In the genomic region with DNA sequence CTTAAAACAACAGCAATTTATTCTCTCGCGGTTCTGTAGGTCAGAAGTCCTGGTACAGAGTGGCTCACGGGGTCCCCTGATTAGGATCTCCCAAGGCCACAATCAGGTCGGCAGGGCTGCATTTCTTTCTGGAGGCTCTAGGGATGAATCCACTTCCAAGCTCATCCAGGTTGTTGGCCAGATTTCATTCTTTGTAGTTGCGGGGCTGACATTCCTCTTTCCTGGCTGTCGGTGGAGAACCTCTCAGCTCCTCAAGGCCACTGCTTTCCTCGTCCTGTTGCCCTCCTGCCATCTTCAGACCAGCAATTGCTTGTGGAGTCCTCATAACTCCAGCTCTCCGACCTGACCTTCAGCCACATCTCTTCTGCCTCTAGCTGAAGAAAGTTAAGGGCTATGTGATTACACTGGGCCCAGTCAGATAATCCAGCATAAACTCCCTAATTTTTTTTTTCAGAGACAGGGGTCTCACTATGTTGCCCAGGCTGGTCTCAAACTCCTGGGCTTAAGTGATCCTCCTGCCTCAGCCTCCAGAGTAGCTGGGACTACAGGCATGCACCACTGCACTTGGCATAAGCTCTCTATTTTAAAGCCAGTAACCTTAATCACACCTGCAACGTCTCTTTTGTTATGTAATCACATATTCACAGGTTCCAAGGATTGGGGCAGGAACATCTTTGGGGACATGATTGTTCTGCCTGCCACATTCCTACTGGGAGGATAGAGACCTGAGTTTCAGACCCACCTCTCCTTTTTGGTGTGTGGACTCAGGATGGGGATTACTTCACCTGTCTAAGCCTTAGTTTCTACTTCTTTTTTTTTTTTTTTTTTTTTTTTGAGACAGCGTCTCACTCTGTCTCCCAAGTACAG, we compare ENCODE assay signal across 35 cellular contexts. TPM values are rescaled to one million over a fixed set of nuclear protein-coding genes. Genes with fewer than 3 reads are reported as not detected.
"Had no signal": no experiment of that assay in that cellular context is flagged by ENCODE, and none has a peak within 500 bp of the region (broad histone marks: within the 10 kb centered on the region; RNA-seq: fewer than 3 reads in every experiment).

No MANE protein-coding gene starts in this region.

- H3K9ac ChIP-seq: SK-N-SH had no signal

- H3K27me3 ChIP-seq: brain microvascular endothelial cell, MG63, Peyer's patch, SJSA1 had no signal

- H3K9me2 ChIP-seq: SK-N-SH had no signal

- H3K4me3 Mint-ChIP-seq: activated CD4-positive, alpha-beta memory T cell treated with anti-CD3 and anti-CD28 coated beads for 36 hours; activated CD4-positive, alpha-beta T cell treated with anti-CD3 and anti-CD28 coated beads for 36 hours; activated CD4-positive, alpha-beta T cell treated with anti-CD3 and anti-CD28 coated beads, Interleukin-2, amount 10 ng/mL, durations not matched to agents 7 days and 5 days; activated naive CD8-positive, alpha-beta T cell treated with anti-CD3 and anti-CD28 coated beads for 36 hours; activated T-helper 17 cell treated with anti-CD3 and anti-CD28 coated beads, Interleukin-2, amount 50 U/mL, for 72 hours; T-helper 1 cell treated with Interleukin-12 subunit alpha and Interleukin-12 subunit beta and Interleukin-4 antibody, amounts not matched to agents 30 μg/mL and 1 μg/mL, for 36 hours; T-helper 2 cell treated with Interferon-gamma antibody and Interleukin-4, amounts not matched to agents 5 μg/mL and 100 μg/mL, for 36 hours had no signal

- FAIRE-seq: TTC549 had no signal

- H3K4me3 ChIP-seq: MG63, Peyer's patch, SJSA1 had no signal

- H3K4me1 ChIP-seq: Peyer's patch had no signal

- H3K9me3 Mint-ChIP-seq: activated CD4-positive, alpha-beta memory T cell treated with anti-CD3 and anti-CD28 coated beads for 36 hours; activated CD4-positive, alpha-beta T cell treated with anti-CD3 and anti-CD28 coated beads, Interleukin-2, amount 10 ng/mL, durations not matched to agents 7 days and 5 days; activated naive CD8-positive, alpha-beta T cell treated with anti-CD3 and anti-CD28 coated beads for 36 hours; activated T-helper 17 cell treated with anti-CD3 and anti-CD28 coated beads, Interleukin-2, amount 50 U/mL, for 72 hours; T-helper 1 cell treated with Interleukin-12 subunit alpha and Interleukin-12 subunit beta and Interleukin-4 antibody, amounts not matched to agents 30 μg/mL and 1 μg/mL, for 36 hours; T-helper 2 cell treated with Interferon-gamma antibody and Interleukin-4, amounts not matched to agents 5 μg/mL and 100 μg/mL, for 36 hours had no signal

- H3K36me3 ChIP-seq: brain microvascular endothelial cell, MG63, Peyer's patch, SJSA1 had no signal

- ATAC-seq: activated CD4-positive, alpha-beta T cell treated with anti-CD3 and anti-CD28 coated beads for 36 hours; activated CD4-positive, CD25-positive, alpha-beta regulatory T cell treated with anti-CD3 and anti-CD28 coated beads, Interleukin-2, amount 50 U/mL, for 24 hours; activated T-helper 17 cell treated with anti-CD3 and anti-CD28 coated beads, Interleukin-2, amount 50 U/mL, for 72 hours; PC-3 had no signal

- H3K36me3 Mint-ChIP-seq: activated CD4-positive, alpha-beta memory T cell treated with anti-CD3 and anti-CD28 coated beads for 36 hours; activated naive CD8-positive, alpha-beta T cell treated with anti-CD3 and anti-CD28 coated beads for 36 hours had no signal

- DNase-seq: activated CD4-positive, alpha-beta memory T cell treated with anti-CD3 and anti-CD28 coated beads for 36 hours; activated CD4-positive, alpha-beta T cell treated with anti-CD3 and anti-CD28 coated beads for 36 hours; activated CD4-positive, alpha-beta T cell treated with anti-CD3 and anti-CD28 coated beads, Interleukin-2, amount 10 ng/mL, durations not matched to agents 7 days and 5 days; activated CD8-positive, alpha-beta memory T cell treated with anti-CD3 and anti-CD28 coated beads, Interleukin-2, amount 50 U/mL, for 4 hours; activated effector memory CD4-positive, alpha-beta T cell treated with anti-CD3 and anti-CD28 coated beads, Interleukin-2, amount 50 U/mL, for 16 hours; activated naive CD4-positive, alpha-beta T cell; activated naive CD4-positive, alpha-beta T cell treated with anti-CD3 and anti-CD28 coated beads, Interleukin-2, amount 50 U/mL, for 16 hours; activated naive CD8-positive, alpha-beta T cell treated with anti-CD3 and anti-CD28 coated beads for 36 hours; activated T-cell treated with anti-CD3 and anti-CD28 coated beads for 4 hours; activated T-cell treated with anti-CD3 and anti-CD28 coated beads, Interleukin-2, amount 50 U/mL, for 48 hours; amniotic stem cell; aorta; brain microvascular endothelial cell; central memory CD4-positive, alpha-beta T cell; Kasumi-1; MG63; NCI-H1048; NCI-H1436 treated with DMSO at 0.1 percent for 48 hours; NCI-H1694 treated with DMSO at 0.1 percent for 48 hours; NCI-H2029; NCI-H345; NCI-H524 treated with DMSO at 0.1 percent for 48 hours; PC-3; Peyer's patch; RPMI8226; SHP77 treated with DMSO at 0.1 percent for 48 hours; SK-N-SH had no signal

- H3K27ac ChIP-seq: brain microvascular endothelial cell, Peyer's patch, SJSA1 had no signal

- H3K27ac Mint-ChIP-seq: activated CD4-positive, alpha-beta memory T cell treated with anti-CD3 and anti-CD28 coated beads for 36 hours; activated CD4-positive, alpha-beta T cell treated with anti-CD3 and anti-CD28 coated beads for 36 hours; activated CD4-positive, alpha-beta T cell treated with anti-CD3 and anti-CD28 coated beads, Interleukin-2, amount 10 ng/mL, durations not matched to agents 7 days and 5 days; activated naive CD8-positive, alpha-beta T cell treated with anti-CD3 and anti-CD28 coated beads for 36 hours; activated T-helper 17 cell treated with anti-CD3 and anti-CD28 coated beads, Interleukin-2, amount 50 U/mL, for 72 hours; T-helper 1 cell treated with Interleukin-12 subunit alpha and Interleukin-12 subunit beta and Interleukin-4 antibody, amounts not matched to agents 30 μg/mL and 1 μg/mL, for 36 hours; T-helper 2 cell treated with Interferon-gamma antibody and Interleukin-4, amounts not matched to agents 5 μg/mL and 100 μg/mL, for 36 hours had no signal

- H3K9me3 ChIP-seq: MG63, Peyer's patch, SJSA1, SK-N-SH had no signal

- H3K4me2 ChIP-seq: SK-N-SH had no signal

RNA-seq across cellular contexts. Expression of a gene that starts 4.1 kb away (rescaled TPM):
- total RNA-seq: activated CD4-positive, alpha-beta memory T cell treated with anti-CD3 and anti-CD28 coated beads for 36 hours; activated CD4-positive, alpha-beta T cell treated with anti-CD3 and anti-CD28 coated beads for 36 hours; activated CD4-positive, alpha-beta T cell treated with anti-CD3 and anti-CD28 coated beads, Interleukin-2, amount 10 ng/mL, durations not matched to agents 7 days and 5 days; activated naive CD8-positive, alpha-beta T cell treated with anti-CD3 and anti-CD28 coated beads for 36 hours; activated T-helper 17 cell treated with anti-CD3 and anti-CD28 coated beads, Interleukin-2, amount 50 U/mL, for 72 hours; aorta; cerebellum; NCI-H460; PC-3; Peyer's patch; SJSA1 had no signal
- polyA plus RNA-seq: aorta, SK-N-SH had no signal

RNA-seq across cellular contexts. Expression of a gene that starts 26.4 kb away (rescaled TPM):
- total RNA-seq: activated CD4-positive, alpha-beta memory T cell treated with anti-CD3 and anti-CD28 coated beads for 36 hours; activated CD4-positive, alpha-beta T cell treated with anti-CD3 and anti-CD28 coated beads for 36 hours; SJSA1 had no signal
- polyA plus RNA-seq: aorta had no signal
